In the genomic region with DNA sequence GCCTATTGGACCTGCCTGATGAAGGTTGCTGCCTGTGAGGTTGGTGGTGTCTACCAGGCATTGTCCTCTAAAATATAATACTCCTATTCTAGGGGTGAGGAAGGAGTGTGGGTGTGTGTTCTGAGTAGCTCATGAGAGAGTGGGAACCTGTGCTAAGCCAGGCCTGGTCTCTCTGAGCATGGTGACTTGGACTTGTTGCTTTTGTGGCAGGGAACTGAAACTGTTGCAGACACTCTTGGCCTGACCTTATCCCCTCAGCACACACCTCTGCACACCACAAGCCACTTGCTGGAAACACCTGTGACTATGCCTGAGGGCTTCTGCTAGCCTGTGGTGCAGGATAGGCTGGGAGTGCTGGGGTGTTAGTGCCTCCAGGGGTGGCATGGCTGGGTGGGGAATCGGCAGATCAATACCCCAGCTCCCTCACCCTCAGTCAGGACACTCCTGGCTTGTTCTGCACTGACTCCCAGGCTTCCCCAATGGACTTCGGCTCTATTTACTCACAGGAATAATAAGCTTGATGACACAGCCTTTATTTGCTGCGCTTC, we compare ENCODE assay signal across 8 cellular contexts. TPM values are rescaled to one million over a fixed set of nuclear protein-coding genes. Genes with fewer than 3 reads are reported as not detected.
DNase-seq lines count a peak whose midpoint lies in the region; ATAC-seq and TF ChIP-seq lines count a peak whose summit lies in the region.

No MANE protein-coding gene starts in this region.

- intact Hi-C loops in CD14-positive monocyte (cut with micrococcal nuclease) = no loop called here

- no peaks in the 10 kb centered on the region for H3K9me3 Mint-ChIP-seq in CD14-positive monocyte

- TF ChIP-seq CTCF in CD14-positive monocyte (IDR thresholded peaks at IDR 0.05) = no peak

- DNase-seq in CD14-positive monocyte (ENCODE audit: low spot score) (no peak), GM19238 (ENCODE audit: insufficient read length, low spot score) (peak; percentile 50), T-helper 17 cell (no peak), hypothalamus (lab: John Stamatoyannopoulos, UW) (no peak), SKM-1 (lab: John Stamatoyannopoulos, UW; ENCODE audit: unreplicated experiment) (no peak), COR-L47 (lab: John Stamatoyannopoulos, UW) (no peak)
- no peak for DNase-seq in activated CD8-positive, alpha-beta memory T cell treated with anti-CD3 and anti-CD28 coated beads, Interleukin-2, amount 50 U/mL, for 48 hours

- H3K4me3 Mint-ChIP-seq in CD14-positive monocyte = peak overlapping the region in 1 of 2 donors; percentile 58
- no peak overlapping the region for H3K4me3 Mint-ChIP-seq in T-helper 17 cell

- H3K27me3 Mint-ChIP-seq in CD14-positive monocyte (ENCODE audit: low read depth in 3 of 3) (peaks cover 0 to 2% (median 0%) of the 10 kb centered on the region in 3 donors), T-helper 17 cell (no peaks in the 10 kb centered on the region)

- H3K27ac Mint-ChIP-seq in CD14-positive monocyte (peak overlapping the region; percentile 1 to 89 (median 38)), T-helper 17 cell (no peak overlapping the region)

- peaks cover 76% of the 10 kb centered on the region for H3K4me1 Mint-ChIP-seq in CD14-positive monocyte
- no peaks in the 10 kb centered on the region for H3K4me1 Mint-ChIP-seq in T-helper 17 cell

- no peaks in the 10 kb centered on the region for H3K9me3 ChIP-seq in T-helper 17 cell (ENCODE audit: control insufficient read depth, low read length, poor library complexity, severe bottlenecking)

- ATAC-seq in HG03066 (IDR thresholded peaks at IDR 0.05; ENCODE audit: low read depth, unreplicated experiment) (peak; percentile 78), T-helper 17 cell (peak; percentile 74)

- H3K36me3 Mint-ChIP-seq in CD14-positive monocyte (peaks cover 34 to 42% of the 10 kb centered on the region in 2 donors), T-helper 17 cell (ENCODE audit: low read depth) (no peaks in the 10 kb centered on the region)

RNA-seq across cellular contexts. Expression of a gene that starts 29.9 kb away (rescaled TPM):
- 10 to 100 TPM; 19.5 to 35.5 TPM for polyA plus RNA-seq in CD14-positive monocyte
- total RNA-seq in T-helper 17 cell = 10 to 100 TPM in 1 of 2 donors, 1 to 10 TPM in 1; 4.2 to 16.2 TPM
